In the genomic region with DNA sequence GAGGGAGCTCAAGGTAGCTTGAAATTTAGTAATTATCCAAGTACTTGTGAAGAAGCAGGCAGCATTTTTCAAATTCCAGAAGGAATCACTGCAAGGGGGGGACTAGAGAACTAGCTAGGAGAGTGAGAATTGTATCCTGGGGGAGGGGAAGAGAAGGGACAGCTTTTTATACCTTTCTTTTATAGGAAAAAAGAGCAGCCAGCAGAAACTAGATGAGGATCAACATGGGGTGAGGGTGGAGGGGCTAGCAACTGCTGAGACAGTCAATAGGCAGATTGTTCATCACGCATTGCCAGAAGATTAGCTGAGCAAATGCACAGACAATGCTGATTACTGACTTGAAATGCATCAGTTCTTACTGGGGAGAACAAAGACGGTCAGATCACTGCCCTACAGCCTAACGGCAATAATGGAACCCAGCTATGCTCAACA, we compare ENCODE assay signal across 15 cellular contexts.
DNase-seq lines count a peak whose midpoint lies in the region; FAIRE-seq and TF ChIP-seq lines count a peak whose summit lies in the region.
"Had no signal": no experiment of that assay in that cellular context is flagged by ENCODE, and none has a peak within 500 bp of the region (broad histone marks: within the 10 kb centered on the region; RNA-seq: fewer than 3 reads in every experiment).

No MANE protein-coding gene starts in this region.

- CTCF ChIA-PET in A673 (lab: Charles Lee) = no interaction called here

- peak overlapping the region; percentile 29 for H3K27ac ChIP-seq in A673 (ENCODE audit: low read depth, low read length, poor library complexity, severe bottlenecking)
- no peak overlapping the region for H3K27ac ChIP-seq in astrocyte (ENCODE audit: low read depth, low read length)
- H3K27ac ChIP-seq: stomach had no signal

- peak; percentile 34 for FAIRE-seq in astrocyte (lab: Jason Lieb, UNC)
- FAIRE-seq: endothelial cell of umbilical vein had no signal

- H3K4me3 Mint-ChIP-seq in HFFc6 (no peak overlapping the region), astrocyte (ENCODE audit: unreplicated experiment) (peak overlapping the region; percentile 37)
- H3K4me3 Mint-ChIP-seq: activated T-cell treated with anti-CD3 and anti-CD28 coated beads, Interleukin-2, amount 50 U/mL, for 4 hours; immature natural killer cell had no signal

- peaks cover 36% of the 10 kb centered on the region for H3K4me1 ChIP-seq in A673 (ENCODE audit: insufficient read depth, low read length, poor library complexity, severe bottlenecking)
- H3K4me1 ChIP-seq in astrocyte (ENCODE audit: insufficient read depth, low read length) = peaks cover 8% of the 10 kb centered on the region
- H3K4me1 ChIP-seq: stomach had no signal

- no TSS peak for BruUV-seq in A673 (replicated peaks; lab: Mats Ljungman, UMichigan)

- H4K20me1 ChIP-seq in astrocyte (ENCODE audit: insufficient read depth, low read length) = no peaks in the 10 kb centered on the region

- POLR2A ChIA-PET in A673 (lab: Charles Lee; ENCODE audit: low non-redundant PET) = no interaction called here

- H3K36me3 Mint-ChIP-seq in HFFc6 (ENCODE audit: low read depth) (no peaks in the 10 kb centered on the region), astrocyte (ENCODE audit: low read depth, unreplicated experiment) (no peaks in the 10 kb centered on the region)
- H3K36me3 Mint-ChIP-seq: immature natural killer cell had no signal

- H3K27me3 Mint-ChIP-seq in HFFc6 (ENCODE audit: insufficient read depth) (no peaks in the 10 kb centered on the region), astrocyte (ENCODE audit: low read depth, unreplicated experiment) (no peaks in the 10 kb centered on the region)

- H3K9ac ChIP-seq in astrocyte (ENCODE audit: low read length) = no peak overlapping the region

- H3K9me3 Mint-ChIP-seq in HFFc6 (no peaks in the 10 kb centered on the region), astrocyte (ENCODE audit: unreplicated experiment) (no peaks in the 10 kb centered on the region)
- H3K9me3 Mint-ChIP-seq: activated T-cell treated with anti-CD3 and anti-CD28 coated beads, Interleukin-2, amount 50 U/mL, for 4 hours; immature natural killer cell had no signal

- peak; percentile 57 for DNase-seq in A673 (ENCODE audit: low spot score)
- DNase-seq in HFFc6 = no peak
- peak; percentile 41 for DNase-seq in astrocyte (ENCODE audit: low read depth)
- DNase-seq in kidney tubule cell (ENCODE audit: low spot score) = peak; percentile 45
- DNase-seq in NCI-H510A (lab: John Stamatoyannopoulos, UW) = no peak
- no peak for DNase-seq in cortex of kidney (lab: John Stamatoyannopoulos, UW)
- no peak for DNase-seq in HuH-7.5 (ENCODE audit: low spot score)
- DNase-seq in SHP77 (lab: John Stamatoyannopoulos, UW) = no peak
- DNase-seq: activated T-cell treated with anti-CD3 and anti-CD28 coated beads, Interleukin-2, amount 50 U/mL, for 4 hours; aorta; GF-D8; immature natural killer cell; occipital lobe; stomach had no signal

- H3K27ac Mint-ChIP-seq in HFFc6 (peak overlapping the region; percentile 15), astrocyte (ENCODE audit: unreplicated experiment) (peak overlapping the region; percentile 98)
- H3K27ac Mint-ChIP-seq: immature natural killer cell had no signal

- intact Hi-C loops in A673 (cut with micrococcal nuclease; ENCODE audit: unreplicated experiment) = no loop called here

- H3K4me2 ChIP-seq in astrocyte (ENCODE audit: low read length) = peak overlapping the region; percentile 46

- H3K4me3 ChIP-seq in A673 (ENCODE audit: low read depth, low read length, poor library complexity, severe bottlenecking) (no peak overlapping the region), astrocyte (ENCODE audit: insufficient read depth, low read depth, low read length) (no peak overlapping the region)
- H3K4me3 ChIP-seq: stomach had no signal

- H3K27me3 ChIP-seq in A673 (replicated peaks; ENCODE audit: insufficient read depth, low read depth, low read length, poor library complexity) (no peaks in the 10 kb centered on the region), astrocyte (ENCODE audit: insufficient read depth, low read length) (no peaks in the 10 kb centered on the region)
- H3K27me3 ChIP-seq: stomach had no signal

- H3K79me2 ChIP-seq in astrocyte (ENCODE audit: insufficient read depth, low read length) = no peaks in the 10 kb centered on the region

- TF ChIP-seq CTCF in A673 (conservative IDR thresholded peaks at IDR 0.05; ENCODE audit: low read depth, low read length) = no peak
- no peak for TF ChIP-seq CTCF in HFFc6 (IDR thresholded peaks at IDR 0.05)
- TF ChIP-seq CTCF in astrocyte (IDR thresholded peaks at IDR 0.05; ENCODE audit: insufficient read depth, low read depth, low read length) = no peak

- H3K9me3 ChIP-seq in A673 (ENCODE audit: low read depth, low read length, poor library complexity, severe bottlenecking) = no peaks in the 10 kb centered on the region
- H3K9me3 ChIP-seq in astrocyte (ENCODE audit: insufficient read depth, low read depth, low read length) = no peaks in the 10 kb centered on the region
- H3K9me3 ChIP-seq: stomach had no signal

- H3K36me3 ChIP-seq in A673 (ENCODE audit: insufficient read depth, low read length, poor library complexity, severe bottlenecking) = no peaks in the 10 kb centered on the region
- H3K36me3 ChIP-seq in astrocyte (ENCODE audit: insufficient read depth, low read length) = no peaks in the 10 kb centered on the region
- H3K36me3 ChIP-seq: stomach had no signal

- H2AFZ ChIP-seq in astrocyte (ENCODE audit: low read depth, low read length) = peak overlapping the region; percentile 6

- peaks cover 66% of the 10 kb centered on the region for H3K4me1 Mint-ChIP-seq in HFFc6 (ENCODE audit: low read depth)
- peaks cover 42% of the 10 kb centered on the region for H3K4me1 Mint-ChIP-seq in astrocyte (ENCODE audit: low read depth, unreplicated experiment)
- H3K4me1 Mint-ChIP-seq: immature natural killer cell had no signal

Comparison
In these comparisons a context has a peak if more than half of its experiments do, and no peak if none do; other contexts are left out.
1. DNase-seq: peak in A673 (single experiment), astrocyte (single experiment) and kidney tubule cell (single experiment); none in HFFc6 (single experiment), NCI-H510A (single experiment), cortex of kidney (single experiment), HuH-7.5 (single experiment) and SHP77 (0 of 2).